Comparison of ENCODE assay signal across 36 cellular contexts in genomic region chr3:155049959-155050358, GRCh38. TPM values are rescaled to one million over a fixed set of nuclear protein-coding genes. Genes with fewer than 3 reads are reported as not detected.
"Had no signal": no experiment of that assay in that cellular context is flagged by ENCODE, and none has a peak within 500 bp of the region (broad histone marks: within the 10 kb centered on the region; RNA-seq: fewer than 3 reads in every experiment).

No MANE protein-coding gene starts in this region.

- H3K9ac ChIP-seq: KMS-11 had no signal

- H3K4me3 ChIP-seq: MG63 had no signal

- DNase-seq: Karpas-422, Kasumi-1, MG63, MM.1S, MV-4-11, NCI-H1048, NCI-H1092, NCI-H1092 treated with DMSO at 0.1 percent for 48 hours, NCI-H1105, NCI-H1105 treated with DMSO at 0.1 percent for 48 hours, NCI-H1417, NCI-H1417 treated with DMSO at 0.1 percent for 48 hours, NCI-H1436, NCI-H1436 treated with DMSO at 0.1 percent for 48 hours, NCI-H146, NCI-H1694, NCI-H1694 treated with DMSO at 0.1 percent for 48 hours, NCI-H187, NCI-H187 treated with DMSO at 0.1 percent for 48 hours, NCI-H1930, NCI-H2029, NCI-H2029 treated with DMSO at 0.1 percent for 48 hours, NCI-H2081, NCI-H2081 treated with DMSO at 0.1 percent for 48 hours, NCI-H2107, NCI-H2171, NCI-H2171 treated with DMSO at 0.1 percent for 48 hours, NCI-H2227 treated with DMSO at 0.1 percent for 48 hours, NCI-H226, NCI-H345, NCI-H446, NCI-H446 treated with DMSO at 0.1 percent for 48 hours, NCI-H510A, NCI-H510A treated with DMSO at 0.1 percent for 48 hours had no signal

- H3K27ac ChIP-seq: KMS-11 had no signal

- H3K27me3 ChIP-seq: MG63 had no signal

- H3K4me2 ChIP-seq: KMS-11 had no signal

- H3K36me3 ChIP-seq: MG63 had no signal

RNA-seq across cellular contexts. Expression of gene MME, which starts 30.2 kb away (rescaled TPM):
- total RNA-seq: NCI-H460 had no signal
